Comparison of ENCODE assay signal across 17 cellular contexts in the genomic region with DNA sequence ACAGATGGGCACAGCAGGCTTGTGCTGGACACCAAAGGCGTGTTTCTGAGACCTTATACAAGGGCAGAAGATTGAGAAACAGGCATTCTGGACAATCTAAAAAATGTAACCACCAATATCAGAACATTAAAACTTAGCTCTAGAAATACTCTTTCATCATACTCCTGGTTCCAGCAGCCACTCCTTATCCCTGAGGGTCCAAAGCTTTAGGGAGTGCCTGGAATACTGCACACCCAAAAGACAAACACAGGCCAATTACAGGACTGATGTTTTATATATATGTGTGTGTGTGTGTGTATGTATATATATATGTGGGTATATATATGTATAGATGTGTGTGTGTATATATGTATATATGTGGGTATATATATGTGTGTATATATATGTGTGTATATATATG.
"Had no signal": no experiment of that assay in that cellular context is flagged by ENCODE, and none has a peak within 500 bp of the region (broad histone marks: within the 10 kb centered on the region; RNA-seq: fewer than 3 reads in every experiment).

No MANE protein-coding gene starts in this region.

- H3K4me1 Mint-ChIP-seq: naive B cell had no signal

- H3K4me1 ChIP-seq: upper lobe of right lung, vagina had no signal

- H3K36me3 ChIP-seq: esophagus squamous epithelium, gastroesophageal sphincter, neutrophil, tibial artery, upper lobe of right lung, vagina had no signal

- H3K4me2 ChIP-seq: smooth muscle cell had no signal

- FAIRE-seq: kidney had no signal

- DNase-seq: central memory CD4-positive, alpha-beta T cell; esophagus squamous epithelium; foreskin fibroblast; glutamatergic neuron; kidney; left cardiac atrium; left ventricle myocardium superior; naive B cell; posterior cingulate gyrus; stimulated activated CD4-positive, alpha-beta T cell treated with anti-CD3 and anti-CD28 coated beads, Interleukin-2, amount 100 ng/mL, for 48 hours; stimulated activated naive CD4-positive, alpha-beta T cell treated with Interleukin-2 at 50 U/mL for 16 hours; upper lobe of right lung had no signal

- H3K27ac ChIP-seq: esophagus squamous epithelium, gastroesophageal sphincter, neutrophil, tibial artery, upper lobe of right lung, vagina had no signal

- H3K4me3 Mint-ChIP-seq: naive B cell had no signal

- H3K27me3 ChIP-seq: esophagus squamous epithelium, gastroesophageal sphincter, neutrophil, tibial artery, upper lobe of right lung, vagina had no signal

- H3K36me3 Mint-ChIP-seq: naive B cell had no signal

- H3K27ac Mint-ChIP-seq: naive B cell had no signal

- H3K9me3 Mint-ChIP-seq: naive B cell had no signal

- ATAC-seq: gastroesophageal sphincter, left cardiac atrium, left ventricle myocardium superior, upper lobe of right lung had no signal

- H3K4me3 ChIP-seq: esophagus squamous epithelium, gastroesophageal sphincter, smooth muscle cell, tibial artery, upper lobe of right lung, vagina had no signal

- H3K9me3 ChIP-seq: esophagus squamous epithelium, gastroesophageal sphincter, neutrophil, tibial artery, upper lobe of right lung, vagina had no signal
